Comparison of ENCODE assay signal across 1 cellular context in the genomic region with DNA sequence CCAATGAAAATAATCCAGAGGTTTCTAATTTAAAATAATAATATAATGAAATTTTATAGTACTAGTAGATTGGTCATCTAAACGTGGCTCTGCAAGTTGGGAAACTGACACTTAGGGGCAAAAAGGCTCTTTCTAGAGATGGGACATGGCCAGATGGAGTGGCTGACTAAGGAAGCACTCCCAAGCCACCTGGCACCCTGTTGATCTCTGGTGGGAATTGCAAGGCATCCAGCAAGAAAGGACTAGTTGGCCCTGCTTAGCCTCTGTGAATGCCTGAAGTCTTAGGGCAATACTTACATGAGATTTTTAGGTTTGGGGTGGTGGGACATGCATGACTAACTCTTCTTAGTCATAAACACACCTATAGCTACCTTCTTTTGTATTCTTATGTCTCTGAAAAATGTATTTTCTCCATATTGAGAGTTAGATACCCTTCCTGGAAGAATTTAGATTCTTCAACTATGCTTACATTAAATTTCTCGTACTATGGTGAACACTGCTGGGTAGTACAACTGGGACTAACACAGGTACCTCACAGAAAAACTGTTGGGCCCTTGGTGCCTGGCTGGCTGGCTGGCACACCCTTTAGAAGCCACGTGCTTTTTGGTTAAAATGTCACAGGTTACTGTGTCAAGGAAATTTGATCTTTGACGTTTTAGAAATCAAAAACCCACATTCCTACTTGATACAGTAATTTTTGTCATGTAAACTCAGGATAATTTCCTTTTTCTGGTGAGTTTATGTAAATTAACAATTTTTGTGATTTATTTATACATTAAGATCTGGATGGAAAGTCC.
TF ChIP-seq lines count a peak whose summit lies in the region.

No MANE protein-coding gene starts in this region.

TF ChIP-seq in HepG2, 621 proteins besides CTCF, POLR2A, EP300 and RAD21 (continued from another document):
- TF ChIP-seq, protein P1, sequence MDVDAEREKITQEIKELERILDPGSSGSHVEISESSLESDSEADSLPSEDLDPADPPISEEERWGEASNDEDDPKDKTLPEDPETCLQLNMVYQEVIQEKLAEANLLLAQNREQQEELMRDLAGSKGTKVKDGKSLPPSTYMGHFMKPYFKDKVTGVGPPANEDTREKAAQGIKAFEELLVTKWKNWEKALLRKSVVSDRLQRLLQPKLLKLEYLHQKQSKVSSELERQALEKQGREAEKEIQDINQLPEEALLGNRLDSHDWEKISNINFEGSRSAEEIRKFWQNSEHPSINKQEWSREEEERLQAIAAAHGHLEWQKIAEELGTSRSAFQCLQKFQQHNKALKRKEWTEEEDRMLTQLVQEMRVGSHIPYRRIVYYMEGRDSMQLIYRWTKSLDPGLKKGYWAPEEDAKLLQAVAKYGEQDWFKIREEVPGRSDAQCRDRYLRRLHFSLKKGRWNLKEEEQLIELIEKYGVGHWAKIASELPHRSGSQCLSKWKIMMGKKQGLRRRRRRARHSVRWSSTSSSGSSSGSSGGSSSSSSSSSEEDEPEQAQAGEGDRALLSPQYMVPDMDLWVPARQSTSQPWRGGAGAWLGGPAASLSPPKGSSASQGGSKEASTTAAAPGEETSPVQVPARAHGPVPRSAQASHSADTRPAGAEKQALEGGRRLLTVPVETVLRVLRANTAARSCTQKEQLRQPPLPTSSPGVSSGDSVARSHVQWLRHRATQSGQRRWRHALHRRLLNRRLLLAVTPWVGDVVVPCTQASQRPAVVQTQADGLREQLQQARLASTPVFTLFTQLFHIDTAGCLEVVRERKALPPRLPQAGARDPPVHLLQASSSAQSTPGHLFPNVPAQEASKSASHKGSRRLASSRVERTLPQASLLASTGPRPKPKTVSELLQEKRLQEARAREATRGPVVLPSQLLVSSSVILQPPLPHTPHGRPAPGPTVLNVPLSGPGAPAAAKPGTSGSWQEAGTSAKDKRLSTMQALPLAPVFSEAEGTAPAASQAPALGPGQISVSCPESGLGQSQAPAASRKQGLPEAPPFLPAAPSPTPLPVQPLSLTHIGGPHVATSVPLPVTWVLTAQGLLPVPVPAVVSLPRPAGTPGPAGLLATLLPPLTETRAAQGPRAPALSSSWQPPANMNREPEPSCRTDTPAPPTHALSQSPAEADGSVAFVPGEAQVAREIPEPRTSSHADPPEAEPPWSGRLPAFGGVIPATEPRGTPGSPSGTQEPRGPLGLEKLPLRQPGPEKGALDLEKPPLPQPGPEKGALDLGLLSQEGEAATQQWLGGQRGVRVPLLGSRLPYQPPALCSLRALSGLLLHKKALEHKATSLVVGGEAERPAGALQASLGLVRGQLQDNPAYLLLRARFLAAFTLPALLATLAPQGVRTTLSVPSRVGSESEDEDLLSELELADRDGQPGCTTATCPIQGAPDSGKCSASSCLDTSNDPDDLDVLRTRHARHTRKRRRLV (CRISPR knock-in tag; IDR thresholded peaks at IDR 0.05), result no peak
